ENCODE assay signal across 11 cellular contexts in the genomic region with DNA sequence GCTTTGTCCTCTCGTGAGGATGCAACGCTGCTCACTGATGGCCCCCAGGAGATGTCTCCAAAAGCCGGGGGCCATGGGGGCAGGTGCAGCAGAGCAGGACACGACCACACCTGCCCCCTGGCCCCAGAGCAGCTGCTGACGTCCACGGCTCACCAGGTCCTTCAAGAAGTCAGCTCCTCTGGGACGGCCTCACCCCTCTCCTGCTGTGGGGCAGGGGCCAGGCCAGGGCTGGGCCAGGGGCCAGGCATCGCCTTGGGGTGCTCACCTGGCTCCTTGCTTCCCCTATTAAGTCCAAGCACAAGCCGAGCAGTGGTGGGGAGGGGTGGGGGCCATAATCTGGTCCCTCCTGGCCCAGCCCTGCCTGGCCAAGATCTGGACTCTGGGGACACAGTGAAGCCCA. TPM values are rescaled to one million over a fixed set of nuclear protein-coding genes. Genes with fewer than 3 reads are reported as not detected.
A peak's percentile ranks its signal among the peaks of the same experiment; 100 is the strongest.
DNase-seq lines count a peak whose midpoint lies in the region; ATAC-seq and TF ChIP-seq lines count a peak whose summit lies in the region.
"Had no signal": no experiment of that assay in that cellular context is flagged by ENCODE, and none has a peak within 500 bp of the region (broad histone marks: within the 10 kb centered on the region; RNA-seq: fewer than 3 reads in every experiment).

No MANE protein-coding gene starts in this region.

- no peak overlapping the region for H3K4me2 ChIP-seq in hepatocyte

- H2AFZ ChIP-seq in hepatocyte, result no peak overlapping the region

- DNase-seq in Right ventricle myocardium inferior (ENCODE audit: missing footprints) (peak; percentile 56), heart right ventricle (no peak), T-cell (no peak), hepatocyte (ENCODE audit: low spot score) (peak; percentile 3), suprapubic skin (ENCODE audit: low spot score in 2 of 2) (peak; percentile 45 to 70), endothelial cell (ENCODE audit: low spot score) (no peak), Caco-2 (no peak), transverse colon (no peak)
- DNase-seq: mesendoderm had no signal

- ATAC-seq in Right ventricle myocardium inferior (no peak), heart right ventricle (no peak), T-cell (replicated peaks in 1 of 4) (no peak)
- ATAC-seq: SK-N-SH treated with all-trans-retinoic acid at 6 μM for 48 hours had no signal

- in situ Hi-C loops in transverse colon (cut with MboI; ENCODE audit: low pct_ligation_motif_present in 1 of 4, low pct_unique_long_range_greater_than_20kb in 1 of 4, low sequenced_read_pairs in 3 of 4), result no loop called here

- H3K36me3 Mint-ChIP-seq in T-cell, result peaks cover 4% of the 10 kb centered on the region
- no peaks in the 10 kb centered on the region for H3K36me3 Mint-ChIP-seq in endothelial cell (ENCODE audit: low read depth, unreplicated experiment)
- no peaks in the 10 kb centered on the region for H3K36me3 Mint-ChIP-seq in Caco-2 (ENCODE audit: insufficient read depth, unreplicated experiment)

- H3K79me2 ChIP-seq in hepatocyte, result no peaks in the 10 kb centered on the region

- no peaks in the 10 kb centered on the region for H3K9me2 ChIP-seq in hepatocyte (replicated peaks; ENCODE audit: insufficient read depth)

- POLR2A ChIA-PET in T-cell (lab: Charles Lee), result interaction anchor here in 1 of 2 donors (0.6 to 2.9 kb wide), 5 partner anchors 8 to 131 kb away, joined by 3 to 33 read pairs (median 5); a partner anchor contains a TSS
- POLR2A ChIA-PET in Caco-2 (lab: Charles Lee), result no interaction called here

- CTCF ChIA-PET in T-cell (lab: Charles Lee), result interaction anchor here in 1 of 2 donors (1.0 to 2.1 kb wide), 8 partner anchors 9 to 175 kb away, joined by 3 to 28 read pairs (median 4); a partner anchor contains a TSS
- CTCF ChIA-PET in Caco-2 (lab: Charles Lee), result no interaction called here

- TF ChIP-seq CTCF in heart right ventricle (IDR thresholded peaks at IDR 0.05) (no peak), hepatocyte (IDR thresholded peaks at IDR 0.05; ENCODE audit: poor library complexity) (no peak), suprapubic skin (IDR thresholded peaks at IDR 0.05) (no peak), endothelial cell (IDR thresholded peaks at IDR 0.05; ENCODE audit: unreplicated experiment) (no peak), Caco-2 (IDR thresholded peaks at IDR 0.05; ENCODE audit: insufficient read depth in 1 of 2, low read depth in 1 of 2, low read length in 1 of 2, severe bottlenecking in 1 of 2, unreplicated experiment in 1 of 2) (no peak), transverse colon (IDR thresholded peaks at IDR 0.05) (no peak)

- H3K4me1 Mint-ChIP-seq in T-cell (peaks cover 36 to 58% (median 53%) of the 10 kb centered on the region in 3 donors), endothelial cell (ENCODE audit: unreplicated experiment) (peaks cover 4% of the 10 kb centered on the region), Caco-2 (ENCODE audit: low read depth, unreplicated experiment) (no peaks in the 10 kb centered on the region)

- peaks cover 0 to 17% (median 0%) of the 10 kb centered on the region in 9 donors for H3K4me1 ChIP-seq in heart right ventricle
- peaks cover 9% of the 10 kb centered on the region for H3K4me1 ChIP-seq in hepatocyte (ENCODE audit: insufficient read depth)
- H3K4me1 ChIP-seq in suprapubic skin, result peaks cover 6% of the 10 kb centered on the region
- no peaks in the 10 kb centered on the region for H3K4me1 ChIP-seq in Caco-2
- no peaks in the 10 kb centered on the region for H3K4me1 ChIP-seq in transverse colon

- H3K27me3 Mint-ChIP-seq in T-cell, result no peaks in the 10 kb centered on the region
- H3K27me3 Mint-ChIP-seq in endothelial cell (ENCODE audit: unreplicated experiment), result peaks cover under 1% of the 10 kb centered on the region
- H3K27me3 Mint-ChIP-seq in Caco-2 (ENCODE audit: insufficient read depth, unreplicated experiment), result no peaks in the 10 kb centered on the region

- no peak overlapping the region for H3K4me3 ChIP-seq in heart right ventricle
- H3K4me3 ChIP-seq in hepatocyte, result no peak overlapping the region
- H3K4me3 ChIP-seq in suprapubic skin, result no peak overlapping the region
- H3K4me3 ChIP-seq in Caco-2 (ENCODE audit: low read depth, low read length), result no peak overlapping the region
- no peak overlapping the region for H3K4me3 ChIP-seq in transverse colon
- H3K4me3 ChIP-seq: coronary artery had no signal

- no TSS peak for BruUV-seq in Caco-2 (replicated peaks; lab: Mats Ljungman, UMichigan)

- 87 to 91% methylated on average over 9 of the region's 9 CpGs for WGBS in heart right ventricle, 2 donors
- WGBS in hepatocyte (ENCODE audit: low lambda C conversion rate, missing lambda C conversion rate), result 82% methylated on average over 8 of the region's 9 CpGs
- 90% methylated on average over 9 of the region's 9 CpGs for WGBS in suprapubic skin
- 93% methylated on average over 7 of the region's 9 CpGs; no CpG with 5 or more reads in 1 of the 2 donors for WGBS in transverse colon (ENCODE audit: low coverage in 1 of 2), 2 donors

- TF ChIP-seq EP300 in suprapubic skin (IDR thresholded peaks at IDR 0.05) (no peak), transverse colon (IDR thresholded peaks at IDR 0.05; ENCODE audit: low read depth) (no peak)

- intact Hi-C loops in Right ventricle myocardium inferior (cut with DNase I) (no loop called here), heart right ventricle (cut with DNase I) (no loop called here), Caco-2 (cut with micrococcal nuclease; ENCODE audit: unreplicated experiment) (no loop called here), transverse colon (cut with DNase I; ENCODE audit: low total_unique reads) (no loop called here)

- H4K20me1 ChIP-seq in hepatocyte (ENCODE audit: insufficient read depth, poor library complexity, severe bottlenecking), result no peaks in the 10 kb centered on the region

- H3K27me3 ChIP-seq in heart right ventricle, result no peaks in the 10 kb centered on the region
- no peaks in the 10 kb centered on the region for H3K27me3 ChIP-seq in hepatocyte
- no peaks in the 10 kb centered on the region for H3K27me3 ChIP-seq in suprapubic skin
- no peaks in the 10 kb centered on the region for H3K27me3 ChIP-seq in Caco-2 (replicated peaks; ENCODE audit: control insufficient read depth, insufficient read depth, low read length)
- H3K27me3 ChIP-seq in transverse colon, result no peaks in the 10 kb centered on the region

- H3K36me3 ChIP-seq in heart right ventricle, result no peaks in the 10 kb centered on the region
- H3K36me3 ChIP-seq in hepatocyte (replicated peaks; ENCODE audit: insufficient read depth, low read depth), result no peaks in the 10 kb centered on the region
- no peaks in the 10 kb centered on the region for H3K36me3 ChIP-seq in suprapubic skin
- H3K36me3 ChIP-seq in Caco-2 (ENCODE audit: control insufficient read depth, insufficient read depth, low read length), result no peaks in the 10 kb centered on the region
- no peaks in the 10 kb centered on the region for H3K36me3 ChIP-seq in transverse colon

- H3K27ac Mint-ChIP-seq in T-cell (peak overlapping the region; percentile 96 to 98), endothelial cell (ENCODE audit: unreplicated experiment) (no peak overlapping the region), Caco-2 (ENCODE audit: unreplicated experiment) (no peak overlapping the region)

- H3K4me3 Mint-ChIP-seq in T-cell, result peak overlapping the region; percentile 56 to 79 (median 65)
- no peak overlapping the region for H3K4me3 Mint-ChIP-seq in endothelial cell (ENCODE audit: unreplicated experiment)
- H3K4me3 Mint-ChIP-seq in Caco-2 (ENCODE audit: unreplicated experiment), result no peak overlapping the region

- TF ChIP-seq POLR2A in suprapubic skin (IDR thresholded peaks at IDR 0.05) (no peak), transverse colon (IDR thresholded peaks at IDR 0.05) (no peak)

- peaks cover 0 to 6% (median 0%) of the 10 kb centered on the region in 3 donors for H3K9me3 Mint-ChIP-seq in T-cell
- H3K9me3 Mint-ChIP-seq in endothelial cell (ENCODE audit: unreplicated experiment), result no peaks in the 10 kb centered on the region
- H3K9me3 Mint-ChIP-seq in Caco-2 (ENCODE audit: unreplicated experiment), result no peaks in the 10 kb centered on the region

- H3K27ac ChIP-seq in heart right ventricle (no peak overlapping the region), hepatocyte (no peak overlapping the region), suprapubic skin (no peak overlapping the region), transverse colon (no peak overlapping the region)
- H3K27ac ChIP-seq: coronary artery had no signal

- peaks cover 0 to 9% (median 0%) of the 10 kb centered on the region in 11 donors for H3K9me3 ChIP-seq in heart right ventricle
- H3K9me3 ChIP-seq in hepatocyte (ENCODE audit: low read depth), result no peaks in the 10 kb centered on the region
- H3K9me3 ChIP-seq in suprapubic skin, result no peaks in the 10 kb centered on the region
- H3K9me3 ChIP-seq in Caco-2, result no peaks in the 10 kb centered on the region
- no peaks in the 10 kb centered on the region for H3K9me3 ChIP-seq in transverse colon

RNA-seq across cellular contexts. Expression of a gene that starts 28.6 kb away (rescaled TPM):
- total RNA-seq in Right ventricle myocardium inferior, result 36.0 TPM
- 10 to 100 TPM; 19.1 to 44.2 (median 27.9) TPM for total RNA-seq in heart right ventricle
- polyA plus RNA-seq in heart right ventricle, result 10 to 100 TPM; 29.6 to 82.2 TPM
- total RNA-seq in T-cell, result 100 to 1,000 TPM in 1 of 5 donors, 10 to 100 TPM in 4; 57.0 to 125 (median 78.2) TPM
- 53.7 and 56.7 TPM in 2 replicates for total RNA-seq in hepatocyte
- 127 and 131 TPM in 2 replicates for polyA plus RNA-seq in hepatocyte
- total RNA-seq in suprapubic skin, result 10 to 100 TPM; 52.8 to 76.8 (median 63.3) TPM
- 93.5 TPM for total RNA-seq in endothelial cell (ENCODE audit: unreplicated experiment)
- 22.1 and 22.3 TPM in 2 replicates for total RNA-seq in Caco-2 (2022)
- 100 to 1,000 TPM in 1 of 4 donors, 10 to 100 TPM in 3; 48.1 to 101 (median 57.7) TPM for total RNA-seq in transverse colon

RNA-seq across cellular contexts. Expression of a gene that starts 48.6 kb away (rescaled TPM):
- 7.7 TPM for total RNA-seq in Right ventricle myocardium inferior
- 1 to 10 TPM; 4.0 to 7.3 (median 6.5) TPM for total RNA-seq in heart right ventricle
- polyA plus RNA-seq in heart right ventricle, result 10 to 100 TPM in 1 of 2 donors, 1 to 10 TPM in 1; 3.5 to 10.5 TPM
- 10 to 100 TPM; 29.3 to 94.0 (median 31.2) TPM for total RNA-seq in T-cell
- 9.8 and 13.4 TPM in 2 replicates for total RNA-seq in hepatocyte
- polyA plus RNA-seq in hepatocyte, result 7.1 and 10.7 TPM in 2 replicates
- 10 to 100 TPM in 3 of 4 donors, 1 to 10 TPM in 1; 7.6 to 17.9 (median 11.8) TPM for total RNA-seq in suprapubic skin
- 16.2 TPM for total RNA-seq in endothelial cell (ENCODE audit: unreplicated experiment)
- 17.7 and 17.9 TPM in 2 replicates for total RNA-seq in Caco-2 (2022)
- total RNA-seq in transverse colon, result 10 to 100 TPM in 3 of 4 donors, 1 to 10 TPM in 1; 2.0 to 18.0 (median 11.3) TPM

RNA-seq across cellular contexts. Expression of a gene that starts 48.6 kb away (rescaled TPM):
- total RNA-seq in Right ventricle myocardium inferior, result 2.0 TPM
- total RNA-seq in heart right ventricle, result 1 to 10 TPM; 1.3 to 3.1 (median 2.1) TPM
- 1 to 10 TPM in 1 of 2 donors, under 1 TPM in 1; 0.97 to 2.4 TPM for polyA plus RNA-seq in heart right ventricle
- total RNA-seq in T-cell, result 1 to 10 TPM; 2.5 to 3.7 (median 2.7) TPM
- 2.0 and 3.9 TPM in 2 replicates for total RNA-seq in hepatocyte
- polyA plus RNA-seq in hepatocyte, result 1.7 and 3.0 TPM in 2 replicates
- 1 to 10 TPM in 2 of 4 donors, under 1 TPM in 2; 0.91 to 8.0 (median 1.2) TPM for total RNA-seq in suprapubic skin
- total RNA-seq in endothelial cell (ENCODE audit: unreplicated experiment), result 2.5 TPM
- total RNA-seq in Caco-2 (2022), result 1.2 and 1.6 TPM in 2 replicates
- 1 to 10 TPM in 2 of 4 donors, under 1 TPM in 2; 0.27 to 2.6 (median 1.4) TPM for total RNA-seq in transverse colon

Comparison
In these comparisons a context has a peak if more than half of its experiments do, and no peak if none do; other contexts are left out.
1. DNase-seq: peak in Right ventricle myocardium inferior (single experiment), hepatocyte (single experiment) and suprapubic skin (2 of 2); none in heart right ventricle (0 of 2), T-cell (0 of 34), endothelial cell (single experiment), Caco-2 (0 of 2) and transverse colon (single experiment).
2. H3K27ac Mint-ChIP-seq: peak in T-cell (2 of 2); none in endothelial cell (single experiment) and Caco-2 (single experiment).
3. H3K4me3 Mint-ChIP-seq: peak in T-cell (3 of 3); none in endothelial cell (single experiment) and Caco-2 (single experiment).